ENCODE assay signal across 29 cellular contexts in the genomic region with DNA sequence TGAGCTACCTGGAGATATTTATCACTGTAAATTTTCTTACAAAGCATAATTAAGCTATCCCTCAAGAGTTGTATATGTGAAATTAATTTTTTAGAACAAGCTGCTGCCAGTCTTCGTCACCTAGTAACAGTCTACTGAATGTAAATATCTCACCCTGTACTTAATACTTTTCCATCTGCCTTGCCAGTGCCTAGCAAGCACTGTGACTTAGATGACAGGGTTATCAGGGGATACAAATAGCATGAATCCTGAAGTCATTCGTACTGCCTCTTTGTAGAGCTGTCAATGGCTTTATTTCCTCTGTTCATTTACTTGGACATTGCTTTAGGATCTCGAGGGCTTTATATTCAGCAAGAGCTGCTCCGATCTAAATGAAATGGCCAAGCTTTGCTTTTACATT.
"Had no signal": no experiment of that assay in that cellular context is flagged by ENCODE, and none has a peak within 500 bp of the region (broad histone marks: within the 10 kb centered on the region; RNA-seq: fewer than 3 reads in every experiment).

No MANE protein-coding gene starts in this region.

- FAIRE-seq: endometrium, endothelial cell of umbilical vein had no signal

- H3K27me3 ChIP-seq: adrenal gland, body of pancreas, colonic mucosa, esophagus squamous epithelium, gastroesophageal sphincter had no signal

- ATAC-seq: activated CD4-positive, alpha-beta T cell treated with anti-CD3 and anti-CD28 coated beads for 36 hours; activated CD8-positive, alpha-beta memory T cell treated with anti-CD3 and anti-CD28 coated beads, Interleukin-2, amount 10 ng/mL, durations not matched to agents 7 days and 5 days; activated CD8-positive, alpha-beta T cell treated with anti-CD3 and anti-CD28 coated beads, Interleukin-2, amount 10 ng/mL, durations not matched to agents 7 days and 5 days; activated naive CD8-positive, alpha-beta T cell treated with anti-CD3 and anti-CD28 coated beads, Interleukin-2, amount 50 U/mL, for 24 hours; body of pancreas; gastroesophageal sphincter had no signal

- H3K9me3 ChIP-seq: adrenal gland, body of pancreas, colonic mucosa had no signal

- DNase-seq: activated CD4-positive, alpha-beta memory T cell treated with anti-CD3 and anti-CD28 coated beads for 36 hours; activated CD4-positive, alpha-beta T cell treated with anti-CD3 and anti-CD28 coated beads for 36 hours; activated CD4-positive, alpha-beta T cell treated with anti-CD3 and anti-CD28 coated beads, Interleukin-2, amount 10 ng/mL, durations not matched to agents 24 days and 14 days; activated CD4-positive, CD25-positive, alpha-beta regulatory T cell; activated CD4-positive, CD25-positive, alpha-beta regulatory T cell treated with anti-CD3 and anti-CD28 coated beads, Interleukin-2, amount 50 U/mL, for 72 hours; activated CD8-positive, alpha-beta memory T cell treated with anti-CD3 and anti-CD28 coated beads, Interleukin-2, amount 10 ng/mL, durations not matched to agents 7 days and 5 days; activated CD8-positive, alpha-beta memory T cell treated with anti-CD3 and anti-CD28 coated beads, Interleukin-2, amount 50 U/mL, for 4 hours; activated CD8-positive, alpha-beta T cell treated with anti-CD3 and anti-CD28 coated beads, Interleukin-2, amount 10 ng/mL, durations not matched to agents 7 days and 5 days; activated effector memory CD4-positive, alpha-beta T cell treated with anti-CD3 and anti-CD28 coated beads, Interleukin-2, amount 50 U/mL, for 16 hours; activated naive CD4-positive, alpha-beta T cell treated with anti-CD3 and anti-CD28 coated beads for 36 hours; activated naive CD8-positive, alpha-beta T cell treated with anti-CD3 and anti-CD28 coated beads for 36 hours; activated naive CD8-positive, alpha-beta T cell treated with anti-CD3 and anti-CD28 coated beads, Interleukin-2, amount 50 U/mL, for 24 hours; activated T-cell treated with anti-CD3 and anti-CD28 coated beads, Interleukin-2, amount 50 U/mL, for 1 hour; activated T-cell treated with anti-CD3 and anti-CD28 coated beads, Interleukin-2, amount 50 U/mL, for 48 hours; adrenal gland; amygdala; aorta; body of pancreas; central memory CD4-positive, alpha-beta T cell; cerebellar nuclear complex; colonic mucosa; effector CD8-positive, alpha-beta T cell; esophagus squamous epithelium; foreskin melanocyte; T-helper 2 cell had no signal

- H3K36me3 ChIP-seq: adrenal gland, colonic mucosa, esophagus squamous epithelium, gastroesophageal sphincter had no signal

- H3K4me1 ChIP-seq: adrenal gland, colonic mucosa, esophagus squamous epithelium, gastroesophageal sphincter had no signal

- H3K4me3 ChIP-seq: adrenal gland, body of pancreas, colonic mucosa, esophagus squamous epithelium, gastroesophageal sphincter had no signal

- H3K27ac ChIP-seq: adrenal gland, body of pancreas, colonic mucosa, epithelial cell of prostate, esophagus squamous epithelium, gastroesophageal sphincter had no signal
